Comparison of ENCODE assay signal across 8 cellular contexts in genomic region chrX:14528629-14529287, GRCh38. TPM values are rescaled to one million over a fixed set of nuclear protein-coding genes. Genes with fewer than 3 reads are reported as not detected.
DNase-seq lines count a peak whose midpoint lies in the region; ATAC-seq, FAIRE-seq and TF ChIP-seq lines count a peak whose summit lies in the region.

No MANE protein-coding gene starts in this region.

- H3K4me2 ChIP-seq in mammary epithelial cell (ENCODE audit: insufficient read depth, low read depth, low read length), result no peak overlapping the region
- peak overlapping the region; percentile 43 for H3K4me2 ChIP-seq in keratinocyte (ENCODE audit: control insufficient read depth, extremely low read depth, insufficient read depth, low read depth, low read length)

- H3K4me3 ChIP-seq in mammary epithelial cell (replicated peaks in 1 of 3; ENCODE audit: insufficient read depth in 1 of 3, low read depth in 2 of 3, low read length in 3 of 3) (peak overlapping the region in 1 of 3 experiments; percentile 40), keratinocyte (ENCODE audit: control insufficient read depth in 2 of 3, extremely low read depth in 1 of 3, insufficient read depth in 2 of 3, low read depth in 1 of 3, low read length in 3 of 3) (peak overlapping the region in 1 of 3 experiments; percentile 13)

- H3K4me1 ChIP-seq in mammary epithelial cell (ENCODE audit: insufficient read depth, low read length), result no peaks in the 10 kb centered on the region
- H3K4me1 ChIP-seq in keratinocyte (ENCODE audit: control insufficient read depth, extremely low read depth, insufficient read depth, low read length), result no peaks in the 10 kb centered on the region

- H4K20me1 ChIP-seq in mammary epithelial cell (ENCODE audit: insufficient read depth, low read length) (no peaks in the 10 kb centered on the region), keratinocyte (ENCODE audit: control insufficient read depth, extremely low read depth, insufficient read depth, low read length) (no peaks in the 10 kb centered on the region)

- CTCF ChIA-PET in mammary epithelial cell (lab: Charles Lee; ENCODE audit: low non-redundant PET), result interaction anchor here (0.6 to 1.0 kb wide), 9 partner anchors 9 to 794 kb away, joined by 3 to 8 read pairs (median 4); partner anchors contain the start of genes FANCB, OFD1 and TRAPPC2

- H3K79me2 ChIP-seq in mammary epithelial cell (ENCODE audit: insufficient read depth, low read length) (no peaks in the 10 kb centered on the region), keratinocyte (ENCODE audit: control insufficient read depth, insufficient read depth, low read length) (no peaks in the 10 kb centered on the region)

- no peaks in the 10 kb centered on the region for H3K9me1 ChIP-seq in keratinocyte (ENCODE audit: control insufficient read depth, extremely low read depth, insufficient read depth, low read length)

- peak; percentile 11 for DNase-seq in activated gamma-delta T cell treated with Interleukin-2 at 50 U/mL for 16 hours
- no peak for DNase-seq in activated gamma-delta T cell (lab: John Stamatoyannopoulos, UW)
- peak; percentile 54 for DNase-seq in M059J (ENCODE audit: low read depth)
- peak; percentile 5 for DNase-seq in T follicular helper cell (ENCODE audit: low read depth)
- peak; percentile 60 for DNase-seq in mammary epithelial cell
- peak; percentile 7 for DNase-seq in keratinocyte (ENCODE audit: low read depth, low spot score)
- DNase-seq in stimulated activated CD4-positive, alpha-beta T cell treated with anti-CD3 and anti-CD28 coated beads, Interleukin-4, amount 100 ng/mL, for 4 hours, result peak; percentile 1 to 33

- WGBS in mammary epithelial cell (ENCODE audit: low coverage, missing lambda C conversion rate), result 5% methylated on average over 8 of the region's 14 CpGs

- dilution Hi-C loops in mammary epithelial cell (cut with HindIII; ENCODE audit: low sequenced_read_pairs), result no loop called here
- dilution Hi-C loops in keratinocyte (cut with MboI; ENCODE audit: extremely low pct_ligation_motif_present, low sequenced_read_pairs), result no loop called here

- no peaks in the 10 kb centered on the region for H3K9me3 ChIP-seq in mammary epithelial cell (replicated peaks; ENCODE audit: insufficient read depth, low read length)
- H3K9me3 ChIP-seq in keratinocyte (ENCODE audit: control insufficient read depth, low read depth, low read length), result no peaks in the 10 kb centered on the region

- in situ Hi-C loops in mammary epithelial cell (cut with MboI; ENCODE audit: low sequenced_read_pairs in 2 of 2), result loop anchor here (10.0 kb wide), 1 partner anchor 434 kb away; no protein-coding TSS in a partner anchor

- TF ChIP-seq CTCF in mammary epithelial cell (conservative IDR thresholded peaks at IDR 0.05 in 1 of 2, IDR thresholded peaks at IDR 0.05 in 1 of 2; ENCODE audit: extremely low read depth in 1 of 2, insufficient read depth in 1 of 2, low read depth in 1 of 2, low read length in 2 of 2) (peak; percentile 54 to 83), keratinocyte (optimal IDR thresholded peaks at IDR 0.05 in 1 of 3, IDR thresholded peaks at IDR 0.05 in 1 of 3, conservative IDR thresholded peaks at IDR 0.05 in 1 of 3; ENCODE audit: extremely low read depth in 1 of 3, insufficient read depth in 2 of 3, low read length in 3 of 3) (peak; percentile 59)

- H3K36me3 ChIP-seq in mammary epithelial cell (ENCODE audit: insufficient read depth, low read length) (no peaks in the 10 kb centered on the region), keratinocyte (ENCODE audit: control insufficient read depth in 2 of 2, extremely low read depth in 1 of 2, insufficient read depth in 2 of 2, low read length in 2 of 2) (no peaks in the 10 kb centered on the region)

- H2AFZ ChIP-seq in mammary epithelial cell (ENCODE audit: low read depth, low read length) (no peak overlapping the region), keratinocyte (ENCODE audit: control insufficient read depth, low read length) (no peak overlapping the region)

- intact Hi-C loops in mammary epithelial cell (cut with micrococcal nuclease), result loop anchor here (1.0 to 10.0 kb wide), 8 partner anchors 134 to 714 kb away; no protein-coding TSS in a partner anchor

- H3K27ac ChIP-seq in mammary epithelial cell (ENCODE audit: insufficient read depth, low read depth, low read length) (no peak overlapping the region), keratinocyte (ENCODE audit: control insufficient read depth, insufficient read depth, low read length) (no peak overlapping the region)

- no peak for FAIRE-seq in keratinocyte (lab: Jason Lieb, UNC)

- H3K27me3 ChIP-seq in mammary epithelial cell (ENCODE audit: insufficient read depth, low read length), result no peaks in the 10 kb centered on the region
- H3K27me3 ChIP-seq in keratinocyte (ENCODE audit: control insufficient read depth, extremely low read depth, insufficient read depth, low read length), result no peaks in the 10 kb centered on the region

- no peak overlapping the region for H3K9ac ChIP-seq in mammary epithelial cell (ENCODE audit: insufficient read depth, low read length)
- no peak overlapping the region for H3K9ac ChIP-seq in keratinocyte (ENCODE audit: control insufficient read depth, extremely low read depth, insufficient read depth, low read length)

- no peak for ATAC-seq in GM21576 (IDR thresholded peaks at IDR 0.05; ENCODE audit: unreplicated experiment)

- BruUV-seq in mammary epithelial cell (replicated peaks; lab: Mats Ljungman, UMichigan), result no TSS peak

RNA-seq across cellular contexts. Expression of gene GLRA2, which starts 0.6 kb away (rescaled TPM):
- total RNA-seq in M059J (2014; rRNA removed; shearing (Covaris generic)), result not detected in 2 replicates
- not detected for total RNA-seq in mammary epithelial cell
- polyA plus RNA-seq in mammary epithelial cell, result not detected
- polyA minus RNA-seq in mammary epithelial cell, result not detected
- 0.01 TPM in 1 of 3 replicates, not detected in the others for polyA plus RNA-seq in keratinocyte
- polyA plus RNA-seq in keratinocyte (2011; ENCODE audit: low read depth), result not detected
- polyA plus RNA-seq in keratinocyte (2011; cell fraction: cytosol; rRNA removed), result not detected in 2 replicates
- polyA plus RNA-seq in keratinocyte (2011; cell fraction: nucleus; rRNA removed), result not detected in 2 replicates
- polyA plus RNA-seq in keratinocyte (2012; ENCODE audit: low replicate concordance), result not detected in 2 replicates
- polyA minus RNA-seq in keratinocyte, result not detected in 3 replicates
- not detected for polyA minus RNA-seq in keratinocyte (2011; cell fraction: cytosol; rRNA and poly(A)+ RNA removed)
- polyA minus RNA-seq in keratinocyte (2011; cell fraction: nucleus; rRNA and poly(A)+ RNA removed), result not detected in 2 replicates
